ENCODE assay signal across 15 cellular contexts in the genomic region with DNA sequence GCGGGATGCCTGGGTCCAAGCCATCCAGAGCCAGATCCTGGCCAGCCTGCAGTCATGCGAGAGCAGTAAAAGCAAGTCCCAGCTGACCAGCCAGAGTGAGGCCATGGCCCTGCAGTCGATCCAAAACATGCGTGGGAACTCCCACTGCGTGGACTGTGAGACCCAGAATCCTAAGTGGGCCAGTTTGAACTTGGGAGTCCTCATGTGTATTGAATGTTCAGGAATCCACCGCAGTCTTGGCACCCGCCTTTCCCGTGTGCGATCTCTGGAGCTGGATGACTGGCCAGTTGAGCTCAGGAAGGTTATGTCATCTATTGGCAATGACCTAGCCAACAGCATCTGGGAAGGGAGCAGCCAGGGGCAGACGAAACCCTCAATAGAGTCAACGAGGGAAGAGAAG. TPM values are rescaled to one million over a fixed set of nuclear protein-coding genes. Genes with fewer than 3 reads are reported as not detected.
"Had no signal": no experiment of that assay in that cellular context is flagged by ENCODE, and none has a peak within 500 bp of the region (broad histone marks: within the 10 kb centered on the region; RNA-seq: fewer than 3 reads in every experiment).

No MANE protein-coding gene starts in this region.

RNA-seq across cellular contexts. Expression of a gene that starts 11.0 kb away (rescaled TPM):
- total RNA-seq: activated B cell treated with CpG ODN at 0.5 μM for 24 hours; activated CD4-positive, alpha-beta memory T cell treated with anti-CD3 and anti-CD28 coated beads for 36 hours; activated CD4-positive, alpha-beta memory T cell treated with anti-CD3 and anti-CD28 coated beads, Interleukin-2, amount 10 ng/mL, durations not matched to agents 7 days and 5 days; activated CD4-positive, alpha-beta T cell treated with anti-CD3 and anti-CD28 coated beads for 36 hours; activated CD4-positive, alpha-beta T cell treated with anti-CD3 and anti-CD28 coated beads, Interleukin-2, amount 10 ng/mL, durations not matched to agents 24 days and 14 days; activated CD4-positive, alpha-beta T cell treated with anti-CD3 and anti-CD28 coated beads, Interleukin-2, amount 10 ng/mL, durations not matched to agents 7 days and 5 days; activated CD8-positive, alpha-beta memory T cell treated with anti-CD3 and anti-CD28 coated beads for 36 hours; activated CD8-positive, alpha-beta memory T cell treated with anti-CD3 and anti-CD28 coated beads, Interleukin-2, amount 10 ng/mL, durations not matched to agents 7 days and 5 days; activated CD8-positive, alpha-beta T cell treated with anti-CD3 and anti-CD28 coated beads for 36 hours; activated CD8-positive, alpha-beta T cell treated with anti-CD3 and anti-CD28 coated beads, Interleukin-2, amount 10 ng/mL, durations not matched to agents 7 days and 5 days; T-cell; T-helper 1 cell treated with Interleukin-12 subunit alpha and Interleukin-12 subunit beta and Interleukin-4 antibody, amounts not matched to agents 30 ng/mL and 1 ng/mL, for 36 hours; T-helper 17 cell; T-helper 2 cell treated with Interferon-gamma antibody and Interleukin-4, amounts not matched to agents 100 ng/mL and 5 ng/mL, for 36 hours; WTC11 had no signal

RNA-seq across cellular contexts. Expression of a gene that starts 40.9 kb away (rescaled TPM):
- total RNA-seq: activated CD4-positive, alpha-beta memory T cell treated with anti-CD3 and anti-CD28 coated beads for 36 hours; activated CD4-positive, alpha-beta memory T cell treated with anti-CD3 and anti-CD28 coated beads, Interleukin-2, amount 10 ng/mL, durations not matched to agents 7 days and 5 days; activated CD4-positive, alpha-beta T cell treated with anti-CD3 and anti-CD28 coated beads for 36 hours; activated CD4-positive, alpha-beta T cell treated with anti-CD3 and anti-CD28 coated beads, Interleukin-2, amount 10 ng/mL, durations not matched to agents 24 days and 14 days; activated CD4-positive, alpha-beta T cell treated with anti-CD3 and anti-CD28 coated beads, Interleukin-2, amount 10 ng/mL, durations not matched to agents 7 days and 5 days; activated CD8-positive, alpha-beta memory T cell treated with anti-CD3 and anti-CD28 coated beads for 36 hours; activated CD8-positive, alpha-beta memory T cell treated with anti-CD3 and anti-CD28 coated beads, Interleukin-2, amount 10 ng/mL, durations not matched to agents 7 days and 5 days; activated CD8-positive, alpha-beta T cell treated with anti-CD3 and anti-CD28 coated beads for 36 hours; activated CD8-positive, alpha-beta T cell treated with anti-CD3 and anti-CD28 coated beads, Interleukin-2, amount 10 ng/mL, durations not matched to agents 7 days and 5 days; T-helper 1 cell treated with Interleukin-12 subunit alpha and Interleukin-12 subunit beta and Interleukin-4 antibody, amounts not matched to agents 30 ng/mL and 1 ng/mL, for 36 hours; T-helper 2 cell treated with Interferon-gamma antibody and Interleukin-4, amounts not matched to agents 100 ng/mL and 5 ng/mL, for 36 hours had no signal

RNA-seq across cellular contexts. Expression of a gene that starts 50.7 kb away (rescaled TPM):
- total RNA-seq: activated B cell treated with CpG ODN at 0.5 μM for 24 hours; activated CD4-positive, alpha-beta memory T cell treated with anti-CD3 and anti-CD28 coated beads for 36 hours; activated CD4-positive, alpha-beta memory T cell treated with anti-CD3 and anti-CD28 coated beads, Interleukin-2, amount 10 ng/mL, durations not matched to agents 7 days and 5 days; activated CD4-positive, alpha-beta T cell treated with anti-CD3 and anti-CD28 coated beads for 36 hours; activated CD4-positive, alpha-beta T cell treated with anti-CD3 and anti-CD28 coated beads, Interleukin-2, amount 10 ng/mL, durations not matched to agents 7 days and 5 days; activated CD8-positive, alpha-beta memory T cell treated with anti-CD3 and anti-CD28 coated beads for 36 hours; activated CD8-positive, alpha-beta memory T cell treated with anti-CD3 and anti-CD28 coated beads, Interleukin-2, amount 10 ng/mL, durations not matched to agents 7 days and 5 days; activated CD8-positive, alpha-beta T cell treated with anti-CD3 and anti-CD28 coated beads for 36 hours; activated CD8-positive, alpha-beta T cell treated with anti-CD3 and anti-CD28 coated beads, Interleukin-2, amount 10 ng/mL, durations not matched to agents 7 days and 5 days; T-helper 17 cell; T-helper 2 cell treated with Interferon-gamma antibody and Interleukin-4, amounts not matched to agents 100 ng/mL and 5 ng/mL, for 36 hours had no signal

RNA-seq across cellular contexts. Expression of a gene that starts 51.7 kb away (rescaled TPM):
- total RNA-seq: activated CD4-positive, alpha-beta memory T cell treated with anti-CD3 and anti-CD28 coated beads for 36 hours; activated CD4-positive, alpha-beta memory T cell treated with anti-CD3 and anti-CD28 coated beads, Interleukin-2, amount 10 ng/mL, durations not matched to agents 7 days and 5 days; activated CD4-positive, alpha-beta T cell treated with anti-CD3 and anti-CD28 coated beads for 36 hours; activated CD4-positive, alpha-beta T cell treated with anti-CD3 and anti-CD28 coated beads, Interleukin-2, amount 10 ng/mL, durations not matched to agents 24 days and 14 days; activated CD4-positive, alpha-beta T cell treated with anti-CD3 and anti-CD28 coated beads, Interleukin-2, amount 10 ng/mL, durations not matched to agents 7 days and 5 days; activated CD8-positive, alpha-beta memory T cell treated with anti-CD3 and anti-CD28 coated beads for 36 hours; activated CD8-positive, alpha-beta memory T cell treated with anti-CD3 and anti-CD28 coated beads, Interleukin-2, amount 10 ng/mL, durations not matched to agents 7 days and 5 days; activated CD8-positive, alpha-beta T cell treated with anti-CD3 and anti-CD28 coated beads for 36 hours; activated CD8-positive, alpha-beta T cell treated with anti-CD3 and anti-CD28 coated beads, Interleukin-2, amount 10 ng/mL, durations not matched to agents 7 days and 5 days; T-helper 1 cell treated with Interleukin-12 subunit alpha and Interleukin-12 subunit beta and Interleukin-4 antibody, amounts not matched to agents 30 ng/mL and 1 ng/mL, for 36 hours; T-helper 2 cell treated with Interferon-gamma antibody and Interleukin-4, amounts not matched to agents 100 ng/mL and 5 ng/mL, for 36 hours had no signal
